19 cellular contexts compared by ENCODE assay signal in genomic region chr5:32511778-32512374, GRCh38.
A peak's percentile ranks its signal among the peaks of the same experiment; 100 is the strongest.
DNase-seq lines count a peak whose midpoint lies in the region; ATAC-seq, FAIRE-seq and TF ChIP-seq lines count a peak whose summit lies in the region.
"Had no signal": no experiment of that assay in that cellular context is flagged by ENCODE, and none has a peak within 500 bp of the region (broad histone marks: within the 10 kb centered on the region; RNA-seq: fewer than 3 reads in every experiment).

No MANE protein-coding gene starts in this region.

- TF ChIP-seq CTCF in NB4 (IDR thresholded peaks at IDR 0.05; ENCODE audit: low read depth, low read length) = no peak
- TF ChIP-seq CTCF in osteocyte (IDR thresholded peaks at IDR 0.05) = no peak

- CTCF ChIA-PET in activated CD8-positive, alpha-beta memory T cell treated with anti-CD3 and anti-CD28 coated beads, Interleukin-2, amount 10 ng/mL, durations not matched to agents 7 days and 5 days (lab: Charles Lee) = interaction anchor here (1.2 kb wide), 1 partner anchor 78 kb away, joined by 4 read pairs; no protein-coding TSS in a partner anchor

- no peaks in the 10 kb centered on the region for H3K36me3 Mint-ChIP-seq in activated CD8-positive, alpha-beta memory T cell treated with anti-CD3 and anti-CD28 coated beads, Interleukin-2, amount 10 ng/mL, durations not matched to agents 7 days and 5 days
- no peaks in the 10 kb centered on the region for H3K36me3 Mint-ChIP-seq in central memory CD8-positive, alpha-beta T cell (ENCODE audit: insufficient read depth)
- no peaks in the 10 kb centered on the region for H3K36me3 Mint-ChIP-seq in stimulated activated effector memory CD8-positive, alpha-beta T cell treated with anti-CD3 and anti-CD28 coated beads, Interleukin-12 subunit alpha, Interleukin-12 subunit beta, amount 100 ng/mL, for 72 hours
- H3K36me3 Mint-ChIP-seq in osteocyte (ENCODE audit: unreplicated experiment) = no peaks in the 10 kb centered on the region

- no peaks in the 10 kb centered on the region for H3K9me3 Mint-ChIP-seq in activated CD8-positive, alpha-beta memory T cell treated with anti-CD3 and anti-CD28 coated beads, Interleukin-2, amount 10 ng/mL, durations not matched to agents 7 days and 5 days (ENCODE audit: low read depth)
- no peaks in the 10 kb centered on the region for H3K9me3 Mint-ChIP-seq in central memory CD8-positive, alpha-beta T cell
- H3K9me3 Mint-ChIP-seq in stimulated activated effector memory CD8-positive, alpha-beta T cell treated with anti-CD3 and anti-CD28 coated beads, Interleukin-12 subunit alpha, Interleukin-12 subunit beta, amount 100 ng/mL, for 72 hours = no peaks in the 10 kb centered on the region
- H3K9me3 Mint-ChIP-seq in osteocyte (ENCODE audit: unreplicated experiment) = no peaks in the 10 kb centered on the region
- H3K9me3 Mint-ChIP-seq: activated T-helper 2 cell treated with anti-CD3 and anti-CD28 coated beads, Interferon-gamma antibody, Interleukin-2, Interleukin-4, amounts not matched to agents 10 μg/mL and 5 μg/mL and 100 μg/mL, durations not matched to agents 14 hours and 24 hours and 36 hours; IgD-negative memory B cell had no signal

- no peak for TF ChIP-seq POLR2A in NB4 (IDR thresholded peaks at IDR 0.05; ENCODE audit: extremely low read depth, insufficient read length)

- H3K27me3 Mint-ChIP-seq in activated CD8-positive, alpha-beta memory T cell treated with anti-CD3 and anti-CD28 coated beads, Interleukin-2, amount 10 ng/mL, durations not matched to agents 7 days and 5 days = no peaks in the 10 kb centered on the region
- H3K27me3 Mint-ChIP-seq in central memory CD8-positive, alpha-beta T cell = no peaks in the 10 kb centered on the region
- H3K27me3 Mint-ChIP-seq in osteocyte (ENCODE audit: unreplicated experiment) = peaks cover under 1% of the 10 kb centered on the region

- H3K4me3 ChIP-seq in NB4 (ENCODE audit: low read depth, low read length) = no peak overlapping the region
- H3K4me3 ChIP-seq: breast epithelium, heart left ventricle, left lung had no signal

- FAIRE-seq in frontal cortex (lab: Jason Lieb, UNC) = no peak
- FAIRE-seq: RCC 7860 had no signal

- DNase-seq in activated CD8-positive, alpha-beta memory T cell treated with anti-CD3 and anti-CD28 coated beads, Interleukin-2, amount 10 ng/mL, durations not matched to agents 7 days and 5 days = no peak
- DNase-seq in activated CD8-positive, alpha-beta memory T cell treated with anti-CD3 and anti-CD28 coated beads for 24 hours = no peak
- DNase-seq in NB4 (ENCODE audit: low read depth) (peak; percentile 28), osteocyte (ENCODE audit: extremely low spot score, unreplicated experiment) (no peak), frontal cortex (ENCODE audit: low spot score in 2 of 2) (no peak), DMS153 (lab: John Stamatoyannopoulos, UW) (no peak)
- DNase-seq in central memory CD8-positive, alpha-beta T cell (ENCODE audit: low spot score in 2 of 2) = no peak
- no peak for DNase-seq in stimulated activated effector memory CD8-positive, alpha-beta T cell treated with anti-CD3 and anti-CD28 coated beads, Interleukin-12 subunit alpha, Interleukin-12 subunit beta, amount 100 ng/mL, for 72 hours (ENCODE audit: low spot score in 2 of 2)
- DNase-seq: cortex of kidney, GOT3, heart left ventricle, left lung, midbrain, NCI-H1694 treated with DMSO at 0.1 percent for 48 hours, NCI-H226 had no signal

- no peaks in the 10 kb centered on the region for H3K4me1 Mint-ChIP-seq in activated CD8-positive, alpha-beta memory T cell treated with anti-CD3 and anti-CD28 coated beads, Interleukin-2, amount 10 ng/mL, durations not matched to agents 7 days and 5 days
- no peaks in the 10 kb centered on the region for H3K4me1 Mint-ChIP-seq in central memory CD8-positive, alpha-beta T cell
- H3K4me1 Mint-ChIP-seq in stimulated activated effector memory CD8-positive, alpha-beta T cell treated with anti-CD3 and anti-CD28 coated beads, Interleukin-12 subunit alpha, Interleukin-12 subunit beta, amount 100 ng/mL, for 72 hours = no peaks in the 10 kb centered on the region
- peaks cover 16% of the 10 kb centered on the region for H3K4me1 Mint-ChIP-seq in osteocyte (ENCODE audit: unreplicated experiment)
- H3K4me1 Mint-ChIP-seq: IgD-negative memory B cell had no signal

- no peak overlapping the region for H3K27ac Mint-ChIP-seq in activated CD8-positive, alpha-beta memory T cell treated with anti-CD3 and anti-CD28 coated beads, Interleukin-2, amount 10 ng/mL, durations not matched to agents 7 days and 5 days
- no peak overlapping the region for H3K27ac Mint-ChIP-seq in central memory CD8-positive, alpha-beta T cell (ENCODE audit: low read depth)
- H3K27ac Mint-ChIP-seq in stimulated activated effector memory CD8-positive, alpha-beta T cell treated with anti-CD3 and anti-CD28 coated beads, Interleukin-12 subunit alpha, Interleukin-12 subunit beta, amount 100 ng/mL, for 72 hours = peak overlapping the region; percentile 83
- no peak overlapping the region for H3K27ac Mint-ChIP-seq in osteocyte (ENCODE audit: unreplicated experiment)
- H3K27ac Mint-ChIP-seq: activated T-helper 2 cell treated with anti-CD3 and anti-CD28 coated beads, Interferon-gamma antibody, Interleukin-2, Interleukin-4, amounts not matched to agents 10 μg/mL and 5 μg/mL and 100 μg/mL, durations not matched to agents 14 hours and 24 hours and 36 hours had no signal

- peak; percentile 68 for ATAC-seq in activated CD8-positive, alpha-beta memory T cell treated with anti-CD3 and anti-CD28 coated beads, Interleukin-2, amount 10 ng/mL, durations not matched to agents 7 days and 5 days
- peak; percentile 84 for ATAC-seq in central memory CD8-positive, alpha-beta T cell (replicated peaks; ENCODE audit: extremely low read depth, poor library complexity, severe bottlenecking)
- peak; percentile 55 for ATAC-seq in stimulated activated effector memory CD8-positive, alpha-beta T cell treated with anti-CD3 and anti-CD28 coated beads, Interleukin-12 subunit alpha, Interleukin-12 subunit beta, amount 100 ng/mL, for 72 hours
- ATAC-seq: heart left ventricle, left lung had no signal

- H3K4me3 Mint-ChIP-seq in activated CD8-positive, alpha-beta memory T cell treated with anti-CD3 and anti-CD28 coated beads, Interleukin-2, amount 10 ng/mL, durations not matched to agents 7 days and 5 days = no peak overlapping the region
- H3K4me3 Mint-ChIP-seq in central memory CD8-positive, alpha-beta T cell = no peak overlapping the region
- no peak overlapping the region for H3K4me3 Mint-ChIP-seq in stimulated activated effector memory CD8-positive, alpha-beta T cell treated with anti-CD3 and anti-CD28 coated beads, Interleukin-12 subunit alpha, Interleukin-12 subunit beta, amount 100 ng/mL, for 72 hours
- H3K4me3 Mint-ChIP-seq in osteocyte (ENCODE audit: unreplicated experiment) = no peak overlapping the region
- H3K4me3 Mint-ChIP-seq: IgD-negative memory B cell had no signal
